ENCODE assay signal across 10 cellular contexts in the genomic region with DNA sequence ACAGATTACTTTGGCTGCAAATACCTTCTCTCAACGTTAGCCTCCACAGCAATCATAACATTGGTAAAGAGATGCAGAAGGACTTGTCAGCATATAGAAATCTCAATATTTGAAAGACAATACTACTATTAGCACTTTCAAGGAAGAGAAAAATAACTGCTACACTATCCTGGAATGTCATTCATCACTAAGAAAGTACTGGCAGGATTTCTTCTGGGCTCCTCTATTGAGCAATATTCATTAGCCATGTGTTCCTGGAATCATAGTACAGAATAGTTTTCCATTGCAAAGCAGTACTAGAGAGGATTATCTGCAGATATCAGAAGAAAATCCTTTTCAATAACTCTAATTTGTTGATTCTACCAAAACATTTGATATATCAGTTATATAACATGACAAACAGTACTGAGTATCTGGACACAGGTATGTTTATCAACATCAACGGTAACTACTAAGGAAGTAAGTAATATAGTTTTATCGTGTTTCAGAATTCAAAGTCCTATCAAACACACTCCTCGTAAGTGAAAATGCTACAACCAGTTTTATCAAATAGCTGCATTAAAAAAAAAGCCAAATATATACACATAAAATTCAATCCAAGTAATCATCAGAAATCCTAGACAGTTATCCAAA. TPM values are rescaled to one million over a fixed set of nuclear protein-coding genes. Genes with fewer than 3 reads are reported as not detected.
DNase-seq lines count a peak whose midpoint lies in the region; ATAC-seq, FAIRE-seq and TF ChIP-seq lines count a peak whose summit lies in the region.
"Had no signal": no experiment of that assay in that cellular context is flagged by ENCODE, and none has a peak within 500 bp of the region (broad histone marks: within the 10 kb centered on the region; RNA-seq: fewer than 3 reads in every experiment).

No MANE protein-coding gene starts in this region.

- H3K9ac ChIP-seq in HepG2 (ENCODE audit: insufficient read depth, low read depth, low read length) = no peak overlapping the region

- no peak for FAIRE-seq in HepG2 (lab: Jason Lieb, UNC)
- FAIRE-seq: endometrium had no signal

- TF ChIP-seq EP300 in HepG2 (IDR thresholded peaks at IDR 0.05; ENCODE audit: low read depth in 2 of 2, low read length in 2 of 2) (no peak), HepG2 (CRISPR knock-in tag; IDR thresholded peaks at IDR 0.05; ENCODE audit: borderline replicate concordance) (no peak)

- in situ Hi-C loops in HepG2 (cut with HindIII; ENCODE audit: extremely low pct_ligation_motif_present, low pct_unique_long_range_greater_than_20kb) = no loop called here

- no peak for TF ChIP-seq POLR2A in HepG2 (IDR thresholded peaks at IDR 0.05; ENCODE audit: insufficient read depth in 1 of 2, low read depth in 2 of 2, low read length in 2 of 2)

- H4K20me1 ChIP-seq in HepG2 (ENCODE audit: insufficient read depth, low read length) = peaks cover 54% of the 10 kb centered on the region

- H3K27me3 ChIP-seq in right atrium auricular region (no peaks in the 10 kb centered on the region), HepG2 (ENCODE audit: control insufficient read depth in 1 of 2, insufficient read depth in 2 of 2, low read length in 2 of 2) (no peaks in the 10 kb centered on the region), upper lobe of right lung (no peaks in the 10 kb centered on the region)

- no peak overlapping the region for H3K4me2 ChIP-seq in HepG2 (ENCODE audit: low read depth, low read length)

- H3K4me3 ChIP-seq in right atrium auricular region = no peak overlapping the region
- no peak overlapping the region for H3K4me3 ChIP-seq in epithelial cell of esophagus (ENCODE audit: low read length)
- H3K4me3 ChIP-seq in HepG2 (replicated peaks in 1 of 3; ENCODE audit: insufficient read depth in 1 of 3, low read depth in 2 of 3, low read length in 3 of 3) = no peak overlapping the region
- no peak overlapping the region for H3K4me3 ChIP-seq in upper lobe of right lung

- TF ChIP-seq CTCF in right atrium auricular region (IDR thresholded peaks at IDR 0.05) = no peak
- TF ChIP-seq CTCF in epithelial cell of esophagus (IDR thresholded peaks at IDR 0.05; ENCODE audit: insufficient read depth, low read depth, low read length, missing control alignments) = no peak
- no peak for TF ChIP-seq CTCF in HepG2 (CRISPR knock-in tag; IDR thresholded peaks at IDR 0.05)
- TF ChIP-seq CTCF in upper lobe of right lung (IDR thresholded peaks at IDR 0.05) = no peak

- TF ChIP-seq RAD21 in HepG2 (CRISPR knock-in tag; IDR thresholded peaks at IDR 0.05) = no peak

- no peak overlapping the region for H3K27ac ChIP-seq in right atrium auricular region
- no peak overlapping the region for H3K27ac ChIP-seq in HepG2 (ENCODE audit: extremely low read length, insufficient read depth, low read length)
- H3K27ac ChIP-seq in upper lobe of right lung = no peak overlapping the region

- H2AFZ ChIP-seq in HepG2 (ENCODE audit: low read length) = no peak overlapping the region

- 94% methylated on average over 4 of the region's 4 CpGs for WGBS in HepG2 (ENCODE audit: low lambda C conversion rate)

- H3K4me1 ChIP-seq in right atrium auricular region = peaks cover 0 to 15% of the 10 kb centered on the region in 2 donors
- peaks cover 47% of the 10 kb centered on the region for H3K4me1 ChIP-seq in HepG2 (ENCODE audit: insufficient read depth, low read length)
- H3K4me1 ChIP-seq in upper lobe of right lung = peaks cover 14% of the 10 kb centered on the region

- ATAC-seq in Right ventricle myocardium superior (ENCODE audit: poor library complexity) (peak; percentile 89), HepG2 (no peak), upper lobe of right lung (peak; percentile 41)

- H3K9me3 ChIP-seq in right atrium auricular region (no peaks in the 10 kb centered on the region), HepG2 (ENCODE audit: low read length) (no peaks in the 10 kb centered on the region), upper lobe of right lung (no peaks in the 10 kb centered on the region)

- intact Hi-C loops in Right ventricle myocardium superior (cut with DNase I) (no loop called here), HepG2 (cut with micrococcal nuclease; ENCODE audit: unreplicated experiment) (no loop called here), upper lobe of right lung (cut with DNase I) (no loop called here)

- CTCF ChIA-PET in HepG2 (lab: Yijun Ruan, JAX; ENCODE audit: low intra/inter-chr PET ratio, low total read pairs) = no interaction called here

- H3K79me2 ChIP-seq in HepG2 (ENCODE audit: insufficient read depth, low read length) = peaks cover 89% of the 10 kb centered on the region

- DNase-seq in Right ventricle myocardium superior = no peak
- no peak for DNase-seq in right atrium auricular region (ENCODE audit: low spot score)
- peak; percentile 42 for DNase-seq in epithelial cell of esophagus (ENCODE audit: low read depth)
- DNase-seq in HepG2 (ENCODE audit: low spot score) = no peak
- no peak for DNase-seq in upper lobe of right lung
- DNase-seq in SW 1271 (lab: John Stamatoyannopoulos, UW) = no peak
- DNase-seq in NCI-H1417 treated with DMSO at 0.1 percent for 48 hours (lab: John Stamatoyannopoulos, UW) = no peak
- DNase-seq in DMS79 treated with DMSO at 0.1 percent for 48 hours (lab: John Stamatoyannopoulos, UW) = no peak
- DNase-seq: T1000 had no signal

- BruUV-seq in HepG2 (replicated peaks; lab: Mats Ljungman, UMichigan) = no TSS peak

- POLR2A ChIA-PET in HepG2 (lab: Yijun Ruan, JAX) = no interaction called here

- H3K36me3 ChIP-seq in right atrium auricular region = peaks cover 16% of the 10 kb centered on the region
- peaks cover 1 to 16% of the 10 kb centered on the region in 2 experiments; a peak in 3 of 5 replicates for H3K36me3 ChIP-seq in HepG2 (replicated peaks in 1 of 2; ENCODE audit: control insufficient read depth in 1 of 2, insufficient read depth in 2 of 2, low read length in 2 of 2)
- H3K36me3 ChIP-seq in upper lobe of right lung = peaks cover 32% of the 10 kb centered on the region

TF ChIP-seq in HepG2, 621 proteins besides CTCF, POLR2A, EP300 and RAD21:
- TF ChIP-seq DMAP1 (CRISPR knock-in tag; IDR thresholded peaks at IDR 0.05) (no peak), CEBPB (IDR thresholded peaks at IDR 0.05; ENCODE audit: borderline replicate concordance, low read depth, low read length) (peak; percentile 54; the same call in 1 of the 2 replicates), CEBPG (CRISPR knock-in tag; IDR thresholded peaks at IDR 0.05) (0 out of 2 replicates have a peak, but pooled peaks have one; percentile 24)

RNA-seq across cellular contexts. Expression of gene INTS6, which starts 27.3 kb away (rescaled TPM):
- total RNA-seq in Right ventricle myocardium superior (28.3 TPM), right atrium auricular region (10 to 100 TPM; 18.7 to 27.6 TPM), HepG2 (2016; rRNA removed; fragmentation: Illumina TruSeq; extraction: Trizol) (38.4 and 40.3 TPM in 2 replicates), upper lobe of right lung (34.3 TPM)
- 10.7 and 12.3 TPM in 2 replicates for total RNA-seq in HepG2 (2016; cell fraction: cytosol; rRNA removed; fragmentation: Illumina TruSeq; extraction: Trizol; ENCODE audit: low read depth)
- 38.6 and 40.4 TPM in 2 replicates for total RNA-seq in HepG2 (2016; cell fraction: insoluble cytoplasmic fraction; rRNA removed; fragmentation: Illumina TruSeq; extraction: Trizol)
- 16.8 and 20.9 TPM in 2 replicates for total RNA-seq in HepG2 (2016; cell fraction: membrane; rRNA removed; fragmentation: Illumina TruSeq; extraction: Trizol)
- total RNA-seq in HepG2 (2016; cell fraction: nucleus; rRNA removed; fragmentation: Illumina TruSeq; extraction: Trizol) = 81.6 and 85.4 TPM in 2 replicates
- 27.9 and 28.0 TPM in 2 replicates for polyA plus RNA-seq in HepG2 (2011; rRNA removed)
- polyA plus RNA-seq in HepG2 (2011; cell fraction: cytosol; rRNA removed) = 7.7 and 13.6 TPM in 2 replicates
- polyA plus RNA-seq in HepG2 (2011; cell fraction: nucleus; rRNA removed) = 30.7 and 36.2 TPM in 2 replicates
- 18.1 and 21.3 TPM in 2 replicates for polyA plus RNA-seq in HepG2 (2012)
- 1.9 and 2.2 TPM in 2 replicates for polyA plus RNA-seq in HepG2 (2016; cell fraction: cytosol; fragmentation: Illumina TruSeq; extraction: Trizol; ENCODE audit: low read depth)
- 24.9 and 26.1 TPM in 2 replicates for polyA plus RNA-seq in HepG2 (2016; cell fraction: insoluble cytoplasmic fraction; fragmentation: Illumina TruSeq; extraction: Trizol; ENCODE audit: low read depth)
- 4.1 and 5.1 TPM in 2 replicates for polyA plus RNA-seq in HepG2 (2016; cell fraction: membrane; fragmentation: Illumina TruSeq; extraction: Trizol; ENCODE audit: low read depth)
- 44.4 and 44.5 TPM in 2 replicates for polyA plus RNA-seq in HepG2 (2016; cell fraction: nucleus; fragmentation: Illumina TruSeq; extraction: Trizol; ENCODE audit: insufficient read depth, low read depth)
- 62.5 and 66.5 TPM in 2 replicates for polyA minus RNA-seq in HepG2 (2011; rRNA and poly(A)+ RNA removed; ENCODE audit: low replicate concordance)
- 30.2 and 41.5 TPM in 2 replicates for polyA minus RNA-seq in HepG2 (2011; cell fraction: cytosol; rRNA and poly(A)+ RNA removed)
- polyA minus RNA-seq in HepG2 (2011; cell fraction: nucleus; rRNA and poly(A)+ RNA removed) = 252 and 263 TPM in 2 replicates
